ENCODE assay signal across 24 cellular contexts in genomic region chr3:13851997-13852637, GRCh38. TPM values are rescaled to one million over a fixed set of nuclear protein-coding genes. Genes with fewer than 3 reads are reported as not detected.
DNase-seq lines count a peak whose midpoint lies in the region; ATAC-seq, FAIRE-seq and TF ChIP-seq lines count a peak whose summit lies in the region.
"Had no signal": no experiment of that assay in that cellular context is flagged by ENCODE, and none has a peak within 500 bp of the region (broad histone marks: within the 10 kb centered on the region; RNA-seq: fewer than 3 reads in every experiment).

No MANE protein-coding gene starts in this region.

- peak overlapping the region; percentile 59 for H3K4me2 ChIP-seq in HCT116 (ENCODE audit: low read length)
- peak overlapping the region; percentile 58 for H3K4me2 ChIP-seq in OCI-LY3 (ENCODE audit: low read length)
- no peak overlapping the region for H3K4me2 ChIP-seq in osteoblast (ENCODE audit: insufficient read depth, low read length)

- H3K9ac ChIP-seq in HCT116 (ENCODE audit: low read length) (peak overlapping the region; percentile 48), OCI-LY3 (ENCODE audit: low read length) (no peak overlapping the region; the same call in 1 of the 2 replicates)

- H3K9me3 ChIP-seq in HCT116 (ENCODE audit: control insufficient read depth in 1 of 2, insufficient read depth in 1 of 2, low read depth in 1 of 2, low read length in 2 of 2), result no peaks in the 10 kb centered on the region
- H3K9me3 ChIP-seq in OCI-LY3 (ENCODE audit: insufficient read depth, low read length), result no peaks in the 10 kb centered on the region
- no peaks in the 10 kb centered on the region for H3K9me3 ChIP-seq in osteoblast (ENCODE audit: low read depth, low read length)
- H3K9me3 ChIP-seq: ascending aorta had no signal

- RAD21 ChIA-PET in HCT116 (lab: Charles Lee; ENCODE audit: low non-redundant PET in 1 of 2, low total read pairs in 2 of 2, uncharacterized antibody in 2 of 2, unreplicated experiment in 2 of 2), result no interaction called here

- no peak for TF ChIP-seq CTCF in HCT116 (IDR thresholded peaks at IDR 0.05 in 2 of 3, conservative IDR thresholded peaks at IDR 0.05 in 1 of 3; ENCODE audit: borderline replicate concordance in 1 of 3, insufficient read depth in 1 of 3, low read depth in 2 of 3, low read length in 2 of 3)
- TF ChIP-seq CTCF in OCI-LY3 (IDR thresholded peaks at IDR 0.05; ENCODE audit: low read depth, low read length), result no peak
- TF ChIP-seq CTCF in bronchial epithelial cell (IDR thresholded peaks at IDR 0.05; ENCODE audit: insufficient read depth, low read length, severe bottlenecking), result no peak
- TF ChIP-seq CTCF in osteoblast (IDR thresholded peaks at IDR 0.05; ENCODE audit: extremely low read depth, low read depth, low read length), result no peak

- no peak for TF ChIP-seq POLR2A in HCT116 (IDR thresholded peaks at IDR 0.05; ENCODE audit: borderline replicate concordance, extremely low read depth, insufficient read depth, insufficient read length)

- DNase-seq in HCT116 (ENCODE audit: low read depth, low spot score), result no peak
- peak; percentile 79 for DNase-seq in bronchial epithelial cell (ENCODE audit: low read depth)
- DNase-seq in osteoblast (ENCODE audit: insufficient read length, low spot score, missing footprints), result peak; percentile 66
- no peak for DNase-seq in NCI-H187 treated with DMSO at 0.1 percent for 48 hours (lab: John Stamatoyannopoulos, UW)
- no peak for DNase-seq in naive thymus-derived CD8-positive, alpha-beta T cell
- DNase-seq: activated CD8-positive, alpha-beta memory T cell treated with anti-CD3 and anti-CD28 coated beads, Interleukin-2, amount 50 U/mL, for 4 hours; dorsolateral prefrontal cortex; H9; IMR-90; naive B cell; NCI-H1417 treated with DMSO at 0.1 percent for 48 hours; NCI-H2171 treated with DMSO at 0.1 percent for 48 hours; NCI-H524 treated with DMSO at 0.1 percent for 48 hours; stimulated activated CD4-positive, alpha-beta T cell treated with anti-CD3 and anti-CD28 coated beads, Interleukin-1b, Interleukin-23, amount 100 ng/mL, for 48 hours had no signal

- H3K36me3 ChIP-seq in HCT116 (ENCODE audit: control insufficient read depth in 1 of 2, insufficient read depth in 2 of 2, low read length in 2 of 2) (no peaks in the 10 kb centered on the region), OCI-LY3 (replicated peaks; ENCODE audit: low read depth, low read length) (no peaks in the 10 kb centered on the region), bronchial epithelial cell (ENCODE audit: control insufficient read depth, insufficient read depth, low read length) (peaks cover 4% of the 10 kb centered on the region), osteoblast (ENCODE audit: insufficient read depth, low read length) (no peaks in the 10 kb centered on the region)
- H3K36me3 ChIP-seq: ascending aorta had no signal

- H3K27me3 Mint-ChIP-seq in naive thymus-derived CD8-positive, alpha-beta T cell, result peaks cover 0 to 12% (median 9%) of the 10 kb centered on the region in 5 donors

- intact Hi-C loops in HCT116 (cut with micrococcal nuclease), result no loop called here

- POLR2A ChIA-PET in HCT116 (lab: Charles Lee), result no interaction called here
- POLR2A ChIA-PET in naive thymus-derived CD8-positive, alpha-beta T cell (lab: Charles Lee), result interaction anchor here (1.0 kb wide), 1 partner anchor 14 kb away, joined by 3 read pairs; no protein-coding TSS in a partner anchor

- H3K36me3 Mint-ChIP-seq in naive thymus-derived CD8-positive, alpha-beta T cell, result peaks cover 0 to 11% (median 4%) of the 10 kb centered on the region in 3 donors
- H3K36me3 Mint-ChIP-seq: activated naive CD4-positive, alpha-beta T cell treated with anti-CD3 and anti-CD28 coated beads, Interleukin-2, amount 50 U/mL, for 72 hours; naive B cell had no signal

- peaks cover 8 to 23% (median 13%) of the 10 kb centered on the region in 4 donors for H3K4me1 Mint-ChIP-seq in naive thymus-derived CD8-positive, alpha-beta T cell
- H3K4me1 Mint-ChIP-seq: naive B cell had no signal

- no peaks in the 10 kb centered on the region for H3K9me3 Mint-ChIP-seq in naive thymus-derived CD8-positive, alpha-beta T cell
- H3K9me3 Mint-ChIP-seq: activated naive CD4-positive, alpha-beta T cell treated with anti-CD3 and anti-CD28 coated beads, Interleukin-2, amount 50 U/mL, for 72 hours; activated T-helper 2 cell treated with anti-CD3 and anti-CD28 coated beads, Interferon-gamma antibody, Interleukin-2, Interleukin-4, amounts not matched to agents 10 μg/mL and 5 μg/mL and 100 μg/mL, durations not matched to agents 14 hours and 24 hours and 36 hours; H9 had no signal

- H3K27me3 ChIP-seq in HCT116 (ENCODE audit: insufficient read depth, low read length) (no peaks in the 10 kb centered on the region), OCI-LY3 (ENCODE audit: low read depth, low read length) (peaks cover 20% of the 10 kb centered on the region), bronchial epithelial cell (ENCODE audit: control insufficient read depth, insufficient read depth, low read length) (no peaks in the 10 kb centered on the region), osteoblast (ENCODE audit: insufficient read depth, low read length) (no peaks in the 10 kb centered on the region)
- H3K27me3 ChIP-seq: ascending aorta, dorsolateral prefrontal cortex had no signal

- no peak overlapping the region for H3K27ac Mint-ChIP-seq in naive thymus-derived CD8-positive, alpha-beta T cell
- H3K27ac Mint-ChIP-seq: activated T-helper 2 cell treated with anti-CD3 and anti-CD28 coated beads, Interferon-gamma antibody, Interleukin-2, Interleukin-4, amounts not matched to agents 10 μg/mL and 5 μg/mL and 100 μg/mL, durations not matched to agents 14 hours and 24 hours and 36 hours had no signal

- TF ChIP-seq RAD21 in HCT116 (IDR thresholded peaks at IDR 0.05; ENCODE audit: low read depth), result no peak

- CTCF ChIA-PET in HCT116 (lab: Charles Lee), result no interaction called here

- no peaks in the 10 kb centered on the region for H3K9me2 ChIP-seq in HCT116 (ENCODE audit: insufficient read depth)

- H3K79me2 ChIP-seq in HCT116 (ENCODE audit: insufficient read depth, low read length) (no peaks in the 10 kb centered on the region), OCI-LY3 (ENCODE audit: low read length) (no peaks in the 10 kb centered on the region), osteoblast (ENCODE audit: insufficient read depth, low read length) (no peaks in the 10 kb centered on the region)

- H2AFZ ChIP-seq in HCT116 (ENCODE audit: low read depth, low read length, poor library complexity, severe bottlenecking) (no peak overlapping the region), OCI-LY3 (ENCODE audit: low read depth, low read length) (no peak overlapping the region), osteoblast (ENCODE audit: low read length) (no peak overlapping the region)

- H4K20me1 ChIP-seq in HCT116 (ENCODE audit: insufficient read depth) (no peaks in the 10 kb centered on the region), OCI-LY3 (ENCODE audit: insufficient read depth, low read length) (no peaks in the 10 kb centered on the region), osteoblast (ENCODE audit: insufficient read depth, low read length) (no peaks in the 10 kb centered on the region)

- no peak for FAIRE-seq in bronchial epithelial cell (lab: Jason Lieb, UNC)

- no TSS peak for BruUV-seq in HCT116 (replicated peaks; lab: Mats Ljungman, UMichigan)

- H3K27ac ChIP-seq in HCT116 (ENCODE audit: low read depth, low read length) (peak overlapping the region; percentile 64), OCI-LY3 (ENCODE audit: low read length) (peak overlapping the region; percentile 33; the same call in 1 of the 2 replicates), osteoblast (ENCODE audit: low read depth, low read length) (no peak overlapping the region)
- H3K27ac ChIP-seq: ascending aorta, C4-2B, dorsolateral prefrontal cortex had no signal

- H3K4me3 Mint-ChIP-seq in naive thymus-derived CD8-positive, alpha-beta T cell, result no peak overlapping the region
- H3K4me3 Mint-ChIP-seq: H9 had no signal

- ATAC-seq in HCT116 (no peak), GM18861 (IDR thresholded peaks at IDR 0.05; ENCODE audit: unreplicated experiment) (no peak)
- no peak for ATAC-seq in naive thymus-derived CD8-positive, alpha-beta T cell

- H3K4me1 ChIP-seq in HCT116 (ENCODE audit: control insufficient read depth in 1 of 2, insufficient read depth in 2 of 2, low read length in 2 of 2) (peaks cover 39 to 67% of the 10 kb centered on the region in 2 experiments), OCI-LY3 (ENCODE audit: low read length) (peaks cover 32% of the 10 kb centered on the region), osteoblast (ENCODE audit: insufficient read depth, low read length) (no peaks in the 10 kb centered on the region)
- H3K4me1 ChIP-seq: ascending aorta had no signal

- H3K4me3 ChIP-seq in HCT116 (replicated peaks in 1 of 2; ENCODE audit: low read depth in 1 of 2, low read length in 2 of 2), result no peak overlapping the region
- H3K4me3 ChIP-seq in OCI-LY3 (ENCODE audit: low read length), result peak overlapping the region; percentile 19; the same call in 1 of the 2 replicates
- no peak overlapping the region for H3K4me3 ChIP-seq in bronchial epithelial cell (ENCODE audit: low read depth, low read length)
- H3K4me3 ChIP-seq in osteoblast (ENCODE audit: insufficient read depth, low read length), result no peak overlapping the region
- H3K4me3 ChIP-seq: ascending aorta, dorsolateral prefrontal cortex had no signal

TF ChIP-seq in HCT116, 20 proteins besides CTCF, POLR2A, EP300 and RAD21 (continues in another document):
- TF ChIP-seq MAX (IDR thresholded peaks at IDR 0.05), result no peak
- no peak for TF ChIP-seq JUND (IDR thresholded peaks at IDR 0.05)
- TF ChIP-seq ZFX (IDR thresholded peaks at IDR 0.05), result no peak
- TF ChIP-seq FOSL1 (IDR thresholded peaks at IDR 0.05; ENCODE audit: low read depth), result no peak

RNA-seq across cellular contexts. Expression of gene WNT7A, which starts 27.8 kb away (rescaled TPM):
- total RNA-seq in HCT116 (2021; ENCODE audit: unreplicated experiment) (0.34 TPM), bronchial epithelial cell (7.9 and 13.4 TPM in 2 replicates), osteoblast (not detected in 2 replicates)
- polyA plus RNA-seq in HCT116 (2012), result 0.56 and 0.91 TPM in 2 replicates
- total RNA-seq in naive thymus-derived CD8-positive, alpha-beta T cell, result 1 to 10 TPM; 9.6 TPM
- 1 to 10 TPM in 2 of 3 donors, under 1 TPM in 1; 0.17 to 1.6 (median 1.3) TPM for polyA plus RNA-seq in naive thymus-derived CD8-positive, alpha-beta T cell
- total RNA-seq: activated T-helper 2 cell treated with anti-CD3 and anti-CD28 coated beads, Interferon-gamma antibody, Interleukin-2, Interleukin-4, amounts not matched to agents 10 μg/mL and 5 μg/mL and 100 μg/mL, durations not matched to agents 14 hours and 24 hours and 36 hours; ascending aorta; H9; IMR-90; mesenteric fat pad; omental fat pad; skeletal muscle tissue had no signal
- polyA plus RNA-seq: AG04450, IMR-90 had no signal

Comparison
In these comparisons a context has a peak if more than half of its experiments do, and no peak if none do; other contexts are left out.
1. DNase-seq: peak in bronchial epithelial cell (single experiment) and osteoblast (single experiment); none in HCT116 (single experiment), NCI-H187 treated with DMSO at 0.1 percent for 48 hours (single experiment) and naive thymus-derived CD8-positive, alpha-beta T cell (0 of 10).